In the genomic region with DNA sequence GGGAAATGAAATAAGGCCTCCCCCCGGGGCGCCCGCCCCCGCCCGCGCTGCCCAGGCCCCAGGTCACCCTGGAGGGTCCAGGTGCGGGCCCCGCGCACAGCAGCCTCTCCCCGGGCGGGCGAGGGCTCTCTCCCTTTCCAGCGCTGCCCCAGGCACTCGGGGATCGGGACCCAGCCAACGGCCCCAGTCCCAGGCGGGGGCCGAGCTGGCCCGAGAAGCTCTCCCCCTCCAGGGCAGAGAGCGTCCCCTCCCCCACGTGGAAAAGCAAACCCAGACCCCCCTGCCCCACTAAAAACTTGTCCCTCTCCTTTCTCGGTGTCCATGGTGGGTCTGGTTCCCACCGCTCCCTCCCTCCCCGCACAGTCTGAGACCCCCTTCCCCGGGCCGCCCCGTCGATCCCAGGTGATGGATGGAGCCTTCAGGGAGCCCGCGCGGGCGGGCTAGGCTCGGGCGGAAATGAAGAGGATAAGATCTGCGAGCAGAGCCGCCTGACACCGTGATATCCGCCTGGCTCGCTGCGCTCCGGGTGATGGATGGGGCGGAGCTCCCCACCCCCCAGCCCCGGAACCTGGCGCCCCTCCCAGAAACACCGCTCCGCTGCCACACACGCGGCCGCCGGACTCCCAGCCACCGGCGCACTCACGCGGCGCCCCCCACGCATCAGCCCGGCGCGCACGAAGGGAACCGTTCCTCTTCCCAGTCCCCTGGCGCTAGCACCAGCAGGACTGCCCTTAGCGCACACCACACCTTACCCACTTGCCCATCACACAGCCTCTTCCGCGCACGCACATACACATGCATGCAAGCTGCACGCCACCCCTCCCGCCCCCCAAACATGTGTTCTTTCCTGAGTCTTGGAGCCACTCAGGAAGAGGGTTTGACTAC, we compare ENCODE assay signal across 8 cellular contexts.
DNase-seq lines count a peak whose midpoint lies in the region; ATAC-seq and TF ChIP-seq lines count a peak whose summit lies in the region.

No MANE protein-coding gene starts in this region.

- peaks cover 6% of the 10 kb centered on the region for H3K4me1 Mint-ChIP-seq in Caco-2 (ENCODE audit: low read depth, unreplicated experiment)

- H3K27ac ChIP-seq in esophagus muscularis mucosa (replicated peaks in 1 of 4) = peak overlapping the region; percentile 81 to 88 (median 84)
- H3K27ac ChIP-seq in transverse colon = peak overlapping the region; percentile 74 to 85 (median 80)

- TF ChIP-seq EP300 in esophagus muscularis mucosa (IDR thresholded peaks at IDR 0.05) (no peak), transverse colon (IDR thresholded peaks at IDR 0.05; ENCODE audit: low read depth) (no peak)

- CTCF ChIA-PET in Caco-2 (lab: Charles Lee) = no interaction called here

- H3K27me3 ChIP-seq in Caco-2 (replicated peaks; ENCODE audit: control insufficient read depth, insufficient read depth, low read length) = no peaks in the 10 kb centered on the region
- peaks cover 0 to 16% (median 0%) of the 10 kb centered on the region in 4 donors for H3K27me3 ChIP-seq in esophagus muscularis mucosa
- peaks cover 98% of the 10 kb centered on the region for H3K27me3 ChIP-seq in transverse colon

- DNase-seq in Caco-2 (no peak), NCI-H2171 treated with DMSO at 0.1 percent for 48 hours (lab: John Stamatoyannopoulos, UW) (peak; percentile 51), activated T-cell treated with anti-CD3 and anti-CD28 coated beads for 1 hour (ENCODE audit: low read depth) (peak; percentile 65), esophagus muscularis mucosa (ENCODE audit: extremely low spot score) (peak; percentile 93), occipital lobe (lab: John Stamatoyannopoulos, UW) (peak; percentile 50), transverse colon (peak; percentile 61)

- no peaks in the 10 kb centered on the region for H3K36me3 ChIP-seq in Caco-2 (ENCODE audit: control insufficient read depth, insufficient read depth, low read length)
- no peaks in the 10 kb centered on the region for H3K36me3 ChIP-seq in esophagus muscularis mucosa
- no peaks in the 10 kb centered on the region for H3K36me3 ChIP-seq in transverse colon

- H3K27me3 Mint-ChIP-seq in Caco-2 (ENCODE audit: insufficient read depth, unreplicated experiment) = peaks cover 14% of the 10 kb centered on the region

- POLR2A ChIA-PET in Caco-2 (lab: Charles Lee) = no interaction called here

- H3K36me3 Mint-ChIP-seq in Caco-2 (ENCODE audit: insufficient read depth, unreplicated experiment) = no peaks in the 10 kb centered on the region

- H3K27ac Mint-ChIP-seq in Caco-2 (ENCODE audit: unreplicated experiment) = peak overlapping the region; percentile 33

- peak overlapping the region; percentile 52 for H3K4me3 ChIP-seq in Caco-2 (ENCODE audit: low read depth, low read length)
- H3K4me3 ChIP-seq in esophagus muscularis mucosa = peak overlapping the region; percentile 68 to 85 (median 73)
- H3K4me3 ChIP-seq in transverse colon = peak overlapping the region; percentile 36 to 58 (median 43)

- no TSS peak for BruUV-seq in Caco-2 (replicated peaks; lab: Mats Ljungman, UMichigan)

- peak overlapping the region; percentile 76 for H3K4me3 Mint-ChIP-seq in Caco-2 (ENCODE audit: unreplicated experiment)

- 6% methylated on average over 14 of the region's 68 CpGs for WGBS in esophagus muscularis mucosa
- WGBS in transverse colon (ENCODE audit: low coverage in 1 of 2), 2 donors = 8% methylated on average over 51 of the region's 68 CpGs; no CpG with 5 or more reads in 1 of the 2 donors

- H3K4me1 ChIP-seq in Caco-2 (0 out of 2 replicates have a peak, but pooled peaks cover 4% of the 10 kb centered on the region), esophagus muscularis mucosa (peaks cover 5 to 23% (median 22%) of the 10 kb centered on the region in 4 donors), transverse colon (peaks cover 0 to 28% (median 14%) of the 10 kb centered on the region in 4 donors)

- intact Hi-C loops in Caco-2 (cut with micrococcal nuclease; ENCODE audit: unreplicated experiment) (loop anchor here (1.0 kb wide), 1 partner anchor 18 kb away; no protein-coding TSS in a partner anchor), esophagus muscularis mucosa (cut with DNase I) (loop anchor here (5.0 kb wide), 1 partner anchor 59 kb away; no protein-coding TSS in a partner anchor), transverse colon (cut with DNase I; ENCODE audit: low total_unique reads) (no loop called here)

- H3K9me3 ChIP-seq in Caco-2 (no peaks in the 10 kb centered on the region), esophagus muscularis mucosa (no peaks in the 10 kb centered on the region), transverse colon (no peaks in the 10 kb centered on the region)

- ATAC-seq in GM21423 (IDR thresholded peaks at IDR 0.05; ENCODE audit: unreplicated experiment) (peak; percentile 49), GM21515 (IDR thresholded peaks at IDR 0.05; ENCODE audit: unreplicated experiment) (no peak)

- TF ChIP-seq CTCF in Caco-2 (IDR thresholded peaks at IDR 0.05; ENCODE audit: insufficient read depth in 1 of 2, low read depth in 1 of 2, low read length in 1 of 2, severe bottlenecking in 1 of 2, unreplicated experiment in 1 of 2) = no peak
- no peak for TF ChIP-seq CTCF in esophagus muscularis mucosa (IDR thresholded peaks at IDR 0.05)
- TF ChIP-seq CTCF in transverse colon (IDR thresholded peaks at IDR 0.05) = no peak

- in situ Hi-C loops in transverse colon (cut with MboI; ENCODE audit: low pct_ligation_motif_present in 1 of 4, low pct_unique_long_range_greater_than_20kb in 1 of 4, low sequenced_read_pairs in 3 of 4) = no loop called here

- no peak for TF ChIP-seq POLR2A in esophagus muscularis mucosa (IDR thresholded peaks at IDR 0.05; ENCODE audit: low read depth)
- peak; percentile 46 for TF ChIP-seq POLR2A in transverse colon (IDR thresholded peaks at IDR 0.05)

- no peaks in the 10 kb centered on the region for H3K9me3 Mint-ChIP-seq in Caco-2 (ENCODE audit: unreplicated experiment)

Comparison
In these comparisons a context has a peak if more than half of its experiments do, and no peak if none do; other contexts are left out.
1. DNase-seq: peak in NCI-H2171 treated with DMSO at 0.1 percent for 48 hours (single experiment), activated T-cell treated with anti-CD3 and anti-CD28 coated beads for 1 hour (single experiment), esophagus muscularis mucosa (single experiment), occipital lobe (single experiment) and transverse colon (single experiment); none in Caco-2 (0 of 2).
2. Peak in every context shown above with its lines, with median percentiles within 50 percentile points of each other: H3K4me3 ChIP-seq.